In genomic region chr13:28047784-28048388, GRCh38 we compare ENCODE assay signal across 10 cellular contexts. TPM values are rescaled to one million over a fixed set of nuclear protein-coding genes. Genes with fewer than 3 reads are reported as not detected.
DNase-seq lines count a peak whose midpoint lies in the region; ATAC-seq, FAIRE-seq and TF ChIP-seq lines count a peak whose summit lies in the region.
"Had no signal": no experiment of that assay in that cellular context is flagged by ENCODE, and none has a peak within 500 bp of the region (broad histone marks: within the 10 kb centered on the region; RNA-seq: fewer than 3 reads in every experiment).

No MANE protein-coding gene starts in this region.

- TF ChIP-seq CTCF in PC-3 (conservative IDR thresholded peaks at IDR 0.05; ENCODE audit: low read depth, low read length), result no peak
- TF ChIP-seq CTCF in kidney (IDR thresholded peaks at IDR 0.05; ENCODE audit: borderline replicate concordance, extremely low read depth, insufficient read depth), result no peak

- no peaks in the 10 kb centered on the region for H3K27me3 Mint-ChIP-seq in activated T-cell treated with anti-CD3 and anti-CD28 coated beads, Interleukin-2, amount 50 U/mL, for 72 hours (ENCODE audit: low read depth)
- no peaks in the 10 kb centered on the region for H3K27me3 Mint-ChIP-seq in activated T-cell treated with anti-CD3 and anti-CD28 coated beads, Interleukin-2, amount 50 U/mL, for 24 hours
- peaks cover 9% of the 10 kb centered on the region for H3K27me3 Mint-ChIP-seq in stimulated activated naive CD8-positive, alpha-beta T cell treated with anti-CD3 and anti-CD28 coated beads, Interleukin-15, amount 100 ng/mL, for 72 hours

- H3K27me3 ChIP-seq in PC-3 (ENCODE audit: low read length), result peaks cover 23% of the 10 kb centered on the region

- H3K9me3 ChIP-seq in PC-3 (ENCODE audit: low read length) (no peaks in the 10 kb centered on the region), kidney (ENCODE audit: control insufficient read depth in 1 of 2, low read length in 2 of 2) (no peaks in the 10 kb centered on the region)

- no peaks in the 10 kb centered on the region for H4K20me1 ChIP-seq in PC-3 (ENCODE audit: low read length)

- no peak for DNase-seq in activated T-cell treated with anti-CD3 and anti-CD28 coated beads, Interleukin-2, amount 50 U/mL, for 72 hours
- DNase-seq in activated T-cell treated with anti-CD3 and anti-CD28 coated beads, Interleukin-2, amount 50 U/mL, for 24 hours, result no peak
- peak; percentile 42 for DNase-seq in PC-3
- DNase-seq in stimulated activated naive CD8-positive, alpha-beta T cell treated with anti-CD3 and anti-CD28 coated beads, Interleukin-15, amount 100 ng/mL, for 72 hours, result no peak
- no peak for DNase-seq in G401 (ENCODE audit: low spot score)
- DNase-seq in kidney, result no peak
- no peak for DNase-seq in central memory CD4-positive, alpha-beta T cell

- H3K4me3 Mint-ChIP-seq in activated T-cell treated with anti-CD3 and anti-CD28 coated beads, Interleukin-2, amount 50 U/mL, for 72 hours, result peak overlapping the region in 1 of 2 donors; percentile 36
- H3K4me3 Mint-ChIP-seq in activated T-cell treated with anti-CD3 and anti-CD28 coated beads, Interleukin-2, amount 50 U/mL, for 24 hours, result no peak overlapping the region
- H3K4me3 Mint-ChIP-seq in stimulated activated naive CD8-positive, alpha-beta T cell treated with anti-CD3 and anti-CD28 coated beads, Interleukin-15, amount 100 ng/mL, for 72 hours, result no peak overlapping the region

- FAIRE-seq in kidney (lab: Jason Lieb, UNC), result no peak

- CTCF ChIA-PET in PC-3 (lab: Charles Lee), result no interaction called here

- H3K4me2 ChIP-seq in PC-3 (ENCODE audit: low read length), result no peak overlapping the region

- H3K79me2 ChIP-seq in PC-3 (ENCODE audit: low read length), result no peaks in the 10 kb centered on the region

- H3K9ac ChIP-seq in PC-3 (ENCODE audit: low read length) (no peak overlapping the region), kidney (ENCODE audit: low read length in 2 of 2) (no peak overlapping the region)

- in situ Hi-C loops in G401 (cut with HindIII; ENCODE audit: low sequenced_read_pairs), result no loop called here

- H3K4me1 Mint-ChIP-seq in activated T-cell treated with anti-CD3 and anti-CD28 coated beads, Interleukin-2, amount 50 U/mL, for 72 hours (ENCODE audit: low read depth), result peaks cover 16% of the 10 kb centered on the region
- H3K4me1 Mint-ChIP-seq in activated T-cell treated with anti-CD3 and anti-CD28 coated beads, Interleukin-2, amount 50 U/mL, for 24 hours (ENCODE audit: low read depth), result peaks cover 10% of the 10 kb centered on the region
- H3K4me1 Mint-ChIP-seq in stimulated activated naive CD8-positive, alpha-beta T cell treated with anti-CD3 and anti-CD28 coated beads, Interleukin-15, amount 100 ng/mL, for 72 hours, result peaks cover 7% of the 10 kb centered on the region

- H3K4me3 ChIP-seq in PC-3 (ENCODE audit: low read length), result no peak overlapping the region
- no peak overlapping the region for H3K4me3 ChIP-seq in kidney (ENCODE audit: low read length in 2 of 2)
- H3K4me3 ChIP-seq: skin epidermis had no signal

- H3K9me3 Mint-ChIP-seq in activated T-cell treated with anti-CD3 and anti-CD28 coated beads, Interleukin-2, amount 50 U/mL, for 72 hours, result no peaks in the 10 kb centered on the region
- no peaks in the 10 kb centered on the region for H3K9me3 Mint-ChIP-seq in activated T-cell treated with anti-CD3 and anti-CD28 coated beads, Interleukin-2, amount 50 U/mL, for 24 hours
- no peaks in the 10 kb centered on the region for H3K9me3 Mint-ChIP-seq in stimulated activated naive CD8-positive, alpha-beta T cell treated with anti-CD3 and anti-CD28 coated beads, Interleukin-15, amount 100 ng/mL, for 72 hours

- intact Hi-C loops in PC-3 (cut with micrococcal nuclease) (no loop called here), kidney (cut with DNase I) (no loop called here)

- peak; percentile 78 to 79 for ATAC-seq in activated T-cell treated with anti-CD3 and anti-CD28 coated beads, Interleukin-2, amount 50 U/mL, for 72 hours (replicated peaks in 1 of 2)
- ATAC-seq in HG03039 (IDR thresholded peaks at IDR 0.05; ENCODE audit: unreplicated experiment) (peak; percentile 86), PC-3 (peak; percentile 37; the same call in 1 of the 2 replicates)
- peak; percentile 86 for ATAC-seq in stimulated activated naive CD8-positive, alpha-beta T cell treated with anti-CD3 and anti-CD28 coated beads, Interleukin-15, amount 100 ng/mL, for 72 hours

- BruUV-seq in PC-3 (replicated peaks; lab: Mats Ljungman, UMichigan), result no TSS peak

- H3K4me1 ChIP-seq in PC-3 (ENCODE audit: insufficient read depth, low read length), result no peaks in the 10 kb centered on the region; the same call in 1 of the 2 replicates
- H3K4me1 ChIP-seq in kidney (ENCODE audit: control insufficient read depth in 1 of 2, insufficient read depth in 1 of 2, low read depth in 1 of 2, low read length in 2 of 2), result no peaks in the 10 kb centered on the region

- H3K36me3 ChIP-seq in PC-3 (ENCODE audit: low read depth, low read length) (no peaks in the 10 kb centered on the region), kidney (ENCODE audit: control insufficient read depth in 1 of 2, insufficient read depth in 2 of 2, low read length in 2 of 2) (no peaks in the 10 kb centered on the region)

- H3F3A ChIP-seq in PC-3 (ENCODE audit: low read length, unreplicated experiment), result no peaks in the 10 kb centered on the region

- no peak overlapping the region for H3K27ac Mint-ChIP-seq in activated T-cell treated with anti-CD3 and anti-CD28 coated beads, Interleukin-2, amount 50 U/mL, for 72 hours
- H3K27ac Mint-ChIP-seq in activated T-cell treated with anti-CD3 and anti-CD28 coated beads, Interleukin-2, amount 50 U/mL, for 24 hours, result no peak overlapping the region
- H3K27ac Mint-ChIP-seq in stimulated activated naive CD8-positive, alpha-beta T cell treated with anti-CD3 and anti-CD28 coated beads, Interleukin-15, amount 100 ng/mL, for 72 hours, result peak overlapping the region in 1 of 2 donors; percentile 19

- no peaks in the 10 kb centered on the region for H3K9me2 ChIP-seq in PC-3 (replicated peaks; ENCODE audit: low read length)

- no peak overlapping the region for H2AFZ ChIP-seq in PC-3 (ENCODE audit: low read length)

- H3K27ac ChIP-seq in PC-3 (ENCODE audit: low read length) (no peak overlapping the region), kidney (ENCODE audit: low read depth in 2 of 2, low read length in 2 of 2) (no peak overlapping the region)

- POLR2A ChIA-PET in PC-3 (lab: Charles Lee; ENCODE audit: unreplicated experiment), result no interaction called here

- no peaks in the 10 kb centered on the region for H3K36me3 Mint-ChIP-seq in activated T-cell treated with anti-CD3 and anti-CD28 coated beads, Interleukin-2, amount 50 U/mL, for 72 hours (ENCODE audit: insufficient read depth in 2 of 2)
- no peaks in the 10 kb centered on the region for H3K36me3 Mint-ChIP-seq in activated T-cell treated with anti-CD3 and anti-CD28 coated beads, Interleukin-2, amount 50 U/mL, for 24 hours (ENCODE audit: low read depth)

RNA-seq across cellular contexts. Expression of gene FLT3, which starts 52.5 kb away (rescaled TPM):
- under 1 TPM; 0.09 to 0.12 TPM for total RNA-seq in activated T-cell treated with anti-CD3 and anti-CD28 coated beads, Interleukin-2, amount 50 U/mL, for 72 hours
- total RNA-seq in PC-3 (2014; rRNA removed) (not detected in 2 replicates), kidney (2.9 TPM)
- 0.12 TPM in 1 of 2 replicates, not detected in the other for total RNA-seq in G401 (2014; rRNA removed; shearing (Covaris generic))
- not detected for polyA plus RNA-seq in kidney (ENCODE audit: insufficient read depth, low read depth, low replicate concordance)
- polyA plus RNA-seq: BJ had no signal

RNA-seq across cellular contexts. Expression of gene URAD, which starts 59.4 kb away (rescaled TPM):
- not detected for total RNA-seq in activated T-cell treated with anti-CD3 and anti-CD28 coated beads, Interleukin-2, amount 50 U/mL, for 72 hours
- not detected in 2 replicates for total RNA-seq in PC-3 (2014; rRNA removed)
- total RNA-seq in G401 (2014; rRNA removed; shearing (Covaris generic)), result not detected in 2 replicates
- not detected for total RNA-seq in kidney
- not detected for polyA plus RNA-seq in kidney (ENCODE audit: insufficient read depth, low read depth, low replicate concordance)
- polyA plus RNA-seq: BJ had no signal
